8 cellular contexts compared by ENCODE assay signal in the genomic region with DNA sequence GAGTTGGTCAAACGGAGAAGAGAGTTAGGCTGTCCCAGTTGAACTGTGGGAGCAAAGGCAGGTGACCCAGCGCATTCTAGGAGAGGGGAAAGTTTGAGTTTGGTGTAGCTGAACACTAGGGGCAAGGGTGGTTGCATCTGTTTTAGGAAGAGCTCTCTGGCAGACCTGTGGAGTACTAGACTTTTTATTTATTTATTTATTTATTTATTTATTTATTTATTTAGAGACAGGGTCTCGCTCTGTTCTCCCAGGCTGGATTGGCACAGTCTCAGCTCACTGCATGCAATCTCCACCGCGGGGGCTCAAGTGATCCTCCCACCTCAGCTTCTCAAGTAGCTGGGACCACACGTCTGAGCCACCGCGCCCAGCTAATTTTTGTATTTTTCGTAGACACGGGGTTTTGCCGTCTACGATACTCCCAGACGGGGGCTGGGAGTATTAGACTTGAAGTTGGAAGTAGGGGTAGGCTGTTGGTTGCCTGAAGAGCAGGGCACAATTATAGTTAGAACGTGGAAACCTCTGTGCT. TPM values are rescaled to one million over a fixed set of nuclear protein-coding genes. Genes with fewer than 3 reads are reported as not detected.
DNase-seq lines count a peak whose midpoint lies in the region; ATAC-seq and TF ChIP-seq lines count a peak whose summit lies in the region.

No MANE protein-coding gene starts in this region.

- dilution Hi-C loops in IMR-90 (cut with HindIII; ENCODE audit: low sequenced_read_pairs, unreplicated experiment), result no loop called here

- ATAC-seq in IMR-90 (ENCODE audit: low read depth), result no peak

- no peak for TF ChIP-seq CTCF in 22Rv1 (IDR thresholded peaks at IDR 0.05)
- no peak for TF ChIP-seq CTCF in IMR-90 (conservative IDR thresholded peaks at IDR 0.05; ENCODE audit: low read depth, low read length)
- no peak for TF ChIP-seq CTCF in MCF 10A (IDR thresholded peaks at IDR 0.05; ENCODE audit: unreplicated experiment)
- no peak for TF ChIP-seq CTCF in neural cell (IDR thresholded peaks at IDR 0.05; ENCODE audit: poor library complexity, severe bottlenecking)

- no peaks in the 10 kb centered on the region for H3K9me2 ChIP-seq in neural cell (ENCODE audit: insufficient read depth, low read length)

- TF ChIP-seq RAD21 in IMR-90 (IDR thresholded peaks at IDR 0.05; ENCODE audit: low read length) (no peak), neural cell (conservative IDR thresholded peaks at IDR 0.05) (no peak)

- in situ Hi-C loops in IMR-90 (cut with MboI; ENCODE audit: low sequenced_read_pairs), result no loop called here

- H3K56ac ChIP-seq in IMR-90 (ENCODE audit: extremely low read depth, insufficient read depth, low read length), result no peak overlapping the region

- TF ChIP-seq POLR2A in IMR-90 (IDR thresholded peaks at IDR 0.05; ENCODE audit: low read depth, low read length), result no peak

- H2BK120ac ChIP-seq in IMR-90 (ENCODE audit: low read depth, low read length), result no peak overlapping the region

- H2AFZ ChIP-seq in IMR-90 (replicated peaks; ENCODE audit: low read length, poor library complexity) (peak overlapping the region; percentile 97), neural cell (ENCODE audit: low read depth, low read length) (peak overlapping the region; percentile 24)

- no TSS peak for BruUV-seq in IMR-90 (replicated peaks; lab: Mats Ljungman, UMichigan)
- no TSS peak for BruUV-seq in MCF 10A (replicated peaks; lab: Mats Ljungman, UMichigan)

- no peak for DNase-seq in IMR-90
- no peak for DNase-seq in MCF 10A (ENCODE audit: unreplicated experiment)
- no peak for DNase-seq in LoVo (ENCODE audit: low spot score)
- no peak for DNase-seq in NCI-H1694 treated with DMSO at 0.1 percent for 48 hours (lab: John Stamatoyannopoulos, UW)
- no peak for DNase-seq in KG1 (lab: John Stamatoyannopoulos, UW)
- no peak for DNase-seq in NCI-H1436 (lab: John Stamatoyannopoulos, UW)

- intact Hi-C loops in IMR-90 (cut with micrococcal nuclease) (loop anchor here (5.0 kb wide), 1 partner anchor 47 kb away; no protein-coding TSS in a partner anchor), MCF 10A (cut with micrococcal nuclease) (loop anchor here (2.0 kb wide), 2 partner anchors 53 to 59 kb away; no protein-coding TSS in a partner anchor)

- H2BK20ac ChIP-seq in IMR-90 (ENCODE audit: low read depth, low read length), result no peak overlapping the region

- H3K27ac ChIP-seq in 22Rv1 (peak overlapping the region; percentile 54), IMR-90 (ENCODE audit: insufficient read depth, low read length) (no peak overlapping the region), neural cell (ENCODE audit: low read length) (no peak overlapping the region)

- no peak overlapping the region for H3K4me3 ChIP-seq in IMR-90 (ENCODE audit: insufficient read depth, low read depth, low read length)
- H3K4me3 ChIP-seq in neural cell (ENCODE audit: low read length), result peak overlapping the region; percentile 94

- no peak overlapping the region for H3K18ac ChIP-seq in IMR-90 (ENCODE audit: low read depth, low read length)

- H3K36me3 ChIP-seq in IMR-90 (ENCODE audit: control insufficient read depth, insufficient read depth, low read length), result no peaks in the 10 kb centered on the region
- H3K36me3 ChIP-seq in neural cell (ENCODE audit: insufficient read depth, low read length), result no peaks in the 10 kb centered on the region

- H3K23ac ChIP-seq in IMR-90 (ENCODE audit: low read depth, low read length), result no peak overlapping the region

- H3K4me1 ChIP-seq in IMR-90 (ENCODE audit: control insufficient read depth, insufficient read depth, low read length), result peaks cover 6% of the 10 kb centered on the region

- no peak overlapping the region for H2AK5ac ChIP-seq in IMR-90 (ENCODE audit: low read depth, low read length)

- H3K9ac ChIP-seq in IMR-90 (ENCODE audit: low read depth, low read length), result no peak overlapping the region
- peak overlapping the region; percentile 82 for H3K9ac ChIP-seq in neural cell (ENCODE audit: low read length)

- H3F3A ChIP-seq in neural cell (ENCODE audit: insufficient read depth, low read length, poor library complexity, severe bottlenecking), result no peaks in the 10 kb centered on the region

- H3K9me3 Mint-ChIP-seq in MCF 10A (ENCODE audit: unreplicated experiment), result no peaks in the 10 kb centered on the region

- CTCF ChIA-PET in IMR-90 (lab: Yijun Ruan, JAX) (interaction anchor here (0.6 kb wide), 1 partner anchor 126 kb away, joined by 3 read pairs; no protein-coding TSS in a partner anchor), MCF 10A (lab: Yijun Ruan, JAX) (interaction anchor here (0.6 to 1.3 kb wide), 5 partner anchors 47 to 60 kb away, joined by 3 to 15 read pairs (median 4); no protein-coding TSS in a partner anchor)

- no peak overlapping the region; the same call in 1 of the 2 replicates for H4K91ac ChIP-seq in IMR-90 (ENCODE audit: insufficient read depth, low read depth, low read length)

- peaks cover 8 to 13% of the 10 kb centered on the region in 2 experiments for H3K79me1 ChIP-seq in IMR-90 (ENCODE audit: low read depth in 1 of 2, low read length in 2 of 2)

- H3K9me3 ChIP-seq in IMR-90 (ENCODE audit: control insufficient read depth, insufficient read depth, low read length) (no peaks in the 10 kb centered on the region), neural cell (ENCODE audit: low read length) (no peaks in the 10 kb centered on the region)

- H3K4me3 Mint-ChIP-seq in MCF 10A (ENCODE audit: unreplicated experiment), result peak overlapping the region; percentile 85

- H3K14ac ChIP-seq in IMR-90 (replicated peaks; ENCODE audit: low read depth, low read length), result no peak overlapping the region

- H3K4me2 ChIP-seq in IMR-90 (ENCODE audit: low read depth, low read length) (no peak overlapping the region), neural cell (ENCODE audit: low read length) (no peak overlapping the region)

- no peaks in the 10 kb centered on the region for H3K36me3 Mint-ChIP-seq in MCF 10A (ENCODE audit: insufficient read depth, unreplicated experiment)

- H3K4me1 Mint-ChIP-seq in MCF 10A (ENCODE audit: insufficient read depth, unreplicated experiment), result peaks cover 24% of the 10 kb centered on the region

- peak overlapping the region; percentile 92 to 97 for H4K8ac ChIP-seq in IMR-90 (ENCODE audit: low read depth in 2 of 2, low read length in 2 of 2)

- no peak overlapping the region for H3K4ac ChIP-seq in IMR-90 (ENCODE audit: low read depth, low read length)

- H3K27me3 ChIP-seq in IMR-90 (ENCODE audit: control insufficient read depth, insufficient read depth, low read length), result no peaks in the 10 kb centered on the region
- no peaks in the 10 kb centered on the region for H3K27me3 ChIP-seq in neural cell (ENCODE audit: insufficient read depth, low read depth, low read length)

- no peaks in the 10 kb centered on the region for H4K20me1 ChIP-seq in IMR-90 (ENCODE audit: insufficient read depth, low read length)
- H4K20me1 ChIP-seq in neural cell (ENCODE audit: insufficient read depth), result no peaks in the 10 kb centered on the region

- POLR2A ChIA-PET in IMR-90 (lab: Charles Lee; ENCODE audit: unreplicated experiment), result no interaction called here
- POLR2A ChIA-PET in MCF 10A (lab: Yijun Ruan, JAX), result interaction anchor here (0.9 to 1.9 kb wide), 2 partner anchors 10 to 36 kb away, joined by 3 to 6 read pairs; no protein-coding TSS in a partner anchor

- H3K79me2 ChIP-seq in neural cell (replicated peaks; ENCODE audit: insufficient read depth, low read length), result peaks cover 3% of the 10 kb centered on the region

- H3K27me3 Mint-ChIP-seq in MCF 10A (ENCODE audit: insufficient read depth, unreplicated experiment), result no peaks in the 10 kb centered on the region

- no peak overlapping the region for H2BK5ac ChIP-seq in IMR-90 (ENCODE audit: low read depth, low read length, poor library complexity, severe bottlenecking)

- 86% methylated on average over 1 of the region's 14 CpGs; no CpG with 5 or more reads in 1 of the 2 experiments for WGBS in IMR-90 (ENCODE audit: extremely low coverage in 2 of 2, insufficient read length in 1 of 2), 2 experiments

- peaks cover 7% of the 10 kb centered on the region; the same call in 1 of the 2 replicates for H3K9me1 ChIP-seq in IMR-90 (ENCODE audit: insufficient read depth, low read length)

- 0 out of 3 replicates have a peak overlapping the region, but pooled peaks have one; percentile 73 for H2BK15ac ChIP-seq in IMR-90 (ENCODE audit: low read depth, low read length)

- H4K5ac ChIP-seq in IMR-90 (ENCODE audit: low read depth, low read length), result no peak overlapping the region

- no peak overlapping the region for H3K27ac Mint-ChIP-seq in MCF 10A (ENCODE audit: low read depth, unreplicated experiment)

- no peak for TF ChIP-seq EP300 in neural cell (conservative IDR thresholded peaks at IDR 0.05; ENCODE audit: poor library complexity, severe bottlenecking)

- no peak overlapping the region for H2AK9ac ChIP-seq in IMR-90 (replicated peaks; ENCODE audit: low read depth, low read length, poor library complexity)

TF ChIP-seq in IMR-90, 13 proteins besides CTCF, POLR2A, EP300 and RAD21 (continues in another document):
- no peak for TF ChIP-seq CEBPB (IDR thresholded peaks at IDR 0.05; ENCODE audit: low read depth, low read length)
- TF ChIP-seq, protein P1, sequence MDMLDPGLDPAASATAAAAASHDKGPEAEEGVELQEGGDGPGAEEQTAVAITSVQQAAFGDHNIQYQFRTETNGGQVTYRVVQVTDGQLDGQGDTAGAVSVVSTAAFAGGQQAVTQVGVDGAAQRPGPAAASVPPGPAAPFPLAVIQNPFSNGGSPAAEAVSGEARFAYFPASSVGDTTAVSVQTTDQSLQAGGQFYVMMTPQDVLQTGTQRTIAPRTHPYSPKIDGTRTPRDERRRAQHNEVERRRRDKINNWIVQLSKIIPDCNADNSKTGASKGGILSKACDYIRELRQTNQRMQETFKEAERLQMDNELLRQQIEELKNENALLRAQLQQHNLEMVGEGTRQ (IDR thresholded peaks at IDR 0.05; ENCODE audit: low read depth, low read length), result no peak
- TF ChIP-seq MAFK (IDR thresholded peaks at IDR 0.05; ENCODE audit: low read depth, low read length), result no peak

TF ChIP-seq in neural cell, 6 proteins besides CTCF, POLR2A, EP300 and RAD21 (continues in another document):
- TF ChIP-seq SMC3 (conservative IDR thresholded peaks at IDR 0.05; ENCODE audit: poor library complexity), result no peak
- no peak for TF ChIP-seq EZH2 (IDR thresholded peaks at IDR 0.05; ENCODE audit: borderline replicate concordance, insufficient read depth, low read length, poor library complexity, severe bottlenecking)
- no peak for TF ChIP-seq POLR2AphosphoS5 (IDR thresholded peaks at IDR 0.05)

RNA-seq across cellular contexts. Expression of a gene that starts 0.9 kb away (rescaled TPM):
- total RNA-seq in IMR-90 (2012; rRNA removed) (10.0 and 10.3 TPM in 2 replicates), MCF 10A (2022) (12.7 and 13.8 TPM in 2 replicates)
- polyA plus RNA-seq in IMR-90 (2012; rRNA removed) (3.3 and 3.5 TPM in 2 replicates), neural cell (14.9 and 17.0 TPM in 2 replicates)
- polyA plus RNA-seq in IMR-90 (2012; cell fraction: cytosol; rRNA removed), result 0.74 and 5.6 TPM in 2 replicates
- polyA plus RNA-seq in IMR-90 (2012; cell fraction: nucleus; rRNA removed; ENCODE audit: low replicate concordance), result 2.0 and 5.1 TPM in 2 replicates
- 20.1 and 20.5 TPM in 2 replicates for polyA minus RNA-seq in neural cell
